In genomic region chr17:11485802-11486421, GRCh38 we compare ENCODE assay signal across 22 cellular contexts.
DNase-seq lines count a peak whose midpoint lies in the region; ATAC-seq and TF ChIP-seq lines count a peak whose summit lies in the region.
"Had no signal": no experiment of that assay in that cellular context is flagged by ENCODE, and none has a peak within 500 bp of the region (broad histone marks: within the 10 kb centered on the region; RNA-seq: fewer than 3 reads in every experiment).

No MANE protein-coding gene starts in this region.

- CTCF ChIA-PET in CD8-positive, alpha-beta T cell (lab: Charles Lee) = no interaction called here

- H3K4me3 ChIP-seq in endodermal cell (ENCODE audit: low read length) = no peak overlapping the region
- H3K4me3 ChIP-seq in neural progenitor cell = no peak overlapping the region
- H3K4me3 ChIP-seq in CD8-positive, alpha-beta T cell (ENCODE audit: low read depth, low read length) = no peak overlapping the region
- H3K4me3 ChIP-seq: PC-9, SJCRH30 had no signal

- H3K9me3 Mint-ChIP-seq in endodermal cell (no peaks in the 10 kb centered on the region), neural progenitor cell (peaks cover 4% of the 10 kb centered on the region)
- peaks cover 3% of the 10 kb centered on the region for H3K9me3 Mint-ChIP-seq in CD8-positive, alpha-beta T cell
- H3K9me3 Mint-ChIP-seq: CD4-positive, alpha-beta T cell had no signal

- H2AFZ ChIP-seq in neural progenitor cell (replicated peaks) = no peak overlapping the region
- H2AFZ ChIP-seq: PC-9 had no signal

- TF ChIP-seq CTCF in endodermal cell (conservative IDR thresholded peaks at IDR 0.05) (no peak), neural progenitor cell (IDR thresholded peaks at IDR 0.05) (no peak)
- no peak for TF ChIP-seq CTCF in CD8-positive, alpha-beta T cell (IDR thresholded peaks at IDR 0.05)

- WGBS in endodermal cell (ENCODE audit: insufficient coverage in 1 of 2, insufficient read length in 1 of 2), 2 experiments = 73 to 79% methylated on average over 3 to 9 of the region's 9 CpGs

- H3K27me3 Mint-ChIP-seq in endodermal cell (ENCODE audit: insufficient read depth) (peaks cover 23% of the 10 kb centered on the region), neural progenitor cell (ENCODE audit: insufficient read depth, low read depth) (peaks cover 70% of the 10 kb centered on the region)
- H3K27me3 Mint-ChIP-seq in CD8-positive, alpha-beta T cell (ENCODE audit: low read depth) = no peaks in the 10 kb centered on the region
- H3K27me3 Mint-ChIP-seq: CD4-positive, alpha-beta T cell had no signal

- peak; percentile 42 for DNase-seq in NCI-H2171 treated with DMSO at 0.1 percent for 48 hours (lab: John Stamatoyannopoulos, UW)
- no peak for DNase-seq in NCI-H2171 (lab: John Stamatoyannopoulos, UW)
- peak; percentile 74 for DNase-seq in endodermal cell
- DNase-seq in neural progenitor cell (ENCODE audit: low spot score) = peak; percentile 23
- no peak for DNase-seq in kidney glomerular epithelial cell (lab: John Stamatoyannopoulos, UW)
- no peak for DNase-seq in hepatic stellate cell (ENCODE audit: low spot score)
- no peak for DNase-seq in CD8-positive, alpha-beta T cell
- no peak for DNase-seq in cerebellar nuclear complex (lab: John Stamatoyannopoulos, UW)
- DNase-seq: BE2C; Calu3; CD4-positive, alpha-beta T cell; DMS79 treated with DMSO at 0.1 percent for 48 hours; GDM1; GOT3; HFFc6; KBM-7; NCI-H1417 treated with DMSO at 0.1 percent for 48 hours; NCI-H2029; NCI-H748 treated with DMSO at 0.1 percent for 48 hours; PC-9 had no signal

- POLR2A ChIA-PET in CD8-positive, alpha-beta T cell (lab: Charles Lee) = no interaction called here

- no peaks in the 10 kb centered on the region for H3K36me3 ChIP-seq in endodermal cell (ENCODE audit: control insufficient read depth, insufficient read depth, low read length)
- no peaks in the 10 kb centered on the region for H3K36me3 ChIP-seq in neural progenitor cell
- no peaks in the 10 kb centered on the region for H3K36me3 ChIP-seq in CD8-positive, alpha-beta T cell (ENCODE audit: insufficient read depth, low read length)
- H3K36me3 ChIP-seq: BE2C, SJCRH30 had no signal

- H3K4me3 Mint-ChIP-seq in endodermal cell (no peak overlapping the region), neural progenitor cell (no peak overlapping the region)
- no peak overlapping the region for H3K4me3 Mint-ChIP-seq in CD8-positive, alpha-beta T cell
- H3K4me3 Mint-ChIP-seq: CD4-positive, alpha-beta T cell; HFFc6 had no signal

- no peaks in the 10 kb centered on the region for H3K9me3 ChIP-seq in endodermal cell (ENCODE audit: control insufficient read depth, low read length)
- no peaks in the 10 kb centered on the region for H3K9me3 ChIP-seq in neural progenitor cell (ENCODE audit: low read depth)
- H3K9me3 ChIP-seq in CD8-positive, alpha-beta T cell (ENCODE audit: low read length) = no peaks in the 10 kb centered on the region
- H3K9me3 ChIP-seq: BE2C, SJCRH30 had no signal

- H3K9ac ChIP-seq in endodermal cell (ENCODE audit: extremely low read depth, low read length, poor library complexity, severe bottlenecking) (no peak overlapping the region), neural progenitor cell (no peak overlapping the region)

- H3K27ac ChIP-seq in endodermal cell (ENCODE audit: low read depth, low read length) (no peak overlapping the region), neural progenitor cell (no peak overlapping the region)
- H3K27ac ChIP-seq in CD8-positive, alpha-beta T cell (ENCODE audit: low read depth, low read length) = no peak overlapping the region
- H3K27ac ChIP-seq: 22Rv1, PC-9, SJCRH30 had no signal

- no peak overlapping the region for H3K27ac Mint-ChIP-seq in endodermal cell
- no peak overlapping the region for H3K27ac Mint-ChIP-seq in neural progenitor cell
- no peak overlapping the region for H3K27ac Mint-ChIP-seq in CD8-positive, alpha-beta T cell
- H3K27ac Mint-ChIP-seq: CD4-positive, alpha-beta T cell; HFFc6 had no signal

- peaks cover 48% of the 10 kb centered on the region for H3F3A ChIP-seq in neural progenitor cell (ENCODE audit: low read depth)

- no peaks in the 10 kb centered on the region for H3K79me2 ChIP-seq in neural progenitor cell (ENCODE audit: low read depth)

- peak overlapping the region; percentile 40 for H3K4me2 ChIP-seq in neural progenitor cell
- H3K4me2 ChIP-seq: PC-9 had no signal

- H3K36me3 Mint-ChIP-seq in endodermal cell (ENCODE audit: low read depth) = no peaks in the 10 kb centered on the region
- no peaks in the 10 kb centered on the region for H3K36me3 Mint-ChIP-seq in neural progenitor cell
- no peaks in the 10 kb centered on the region for H3K36me3 Mint-ChIP-seq in CD8-positive, alpha-beta T cell

- H3K4me1 ChIP-seq in endodermal cell (ENCODE audit: control insufficient read depth, insufficient read depth, low read length) = peaks cover 8% of the 10 kb centered on the region
- H3K4me1 ChIP-seq in neural progenitor cell = peaks cover 49% of the 10 kb centered on the region
- no peaks in the 10 kb centered on the region for H3K4me1 ChIP-seq in CD8-positive, alpha-beta T cell (ENCODE audit: insufficient read depth, low read length)
- H3K4me1 ChIP-seq: BE2C, SJCRH30 had no signal

- H3K4me1 Mint-ChIP-seq in endodermal cell (peaks cover 45% of the 10 kb centered on the region), neural progenitor cell (peaks cover 43% of the 10 kb centered on the region)
- H3K4me1 Mint-ChIP-seq in CD8-positive, alpha-beta T cell (ENCODE audit: low read depth) = no peaks in the 10 kb centered on the region

- intact Hi-C loops in CD8-positive, alpha-beta T cell (cut with DNase I, micrococcal nuclease) = no loop called here

- peaks cover 19% of the 10 kb centered on the region for H4K20me1 ChIP-seq in neural progenitor cell (ENCODE audit: low read depth)

- no peaks in the 10 kb centered on the region for H3K27me3 ChIP-seq in endodermal cell (ENCODE audit: control insufficient read depth, insufficient read depth, low read length, poor library complexity, severe bottlenecking)
- peaks cover 42% of the 10 kb centered on the region for H3K27me3 ChIP-seq in neural progenitor cell
- no peaks in the 10 kb centered on the region for H3K27me3 ChIP-seq in CD8-positive, alpha-beta T cell (ENCODE audit: insufficient read depth, low read length)
- H3K27me3 ChIP-seq: BE2C, SJCRH30 had no signal

- no peak for ATAC-seq in CD8-positive, alpha-beta T cell

Comparison
In these comparisons a context has a peak if more than half of its experiments do, and no peak if none do; other contexts are left out.
1. DNase-seq: peak in NCI-H2171 treated with DMSO at 0.1 percent for 48 hours (single experiment), endodermal cell (single experiment) and neural progenitor cell (single experiment); none in NCI-H2171 (single experiment), kidney glomerular epithelial cell (single experiment), hepatic stellate cell (single experiment), CD8-positive, alpha-beta T cell (0 of 7) and cerebellar nuclear complex (0 of 2).